In the genomic region with DNA sequence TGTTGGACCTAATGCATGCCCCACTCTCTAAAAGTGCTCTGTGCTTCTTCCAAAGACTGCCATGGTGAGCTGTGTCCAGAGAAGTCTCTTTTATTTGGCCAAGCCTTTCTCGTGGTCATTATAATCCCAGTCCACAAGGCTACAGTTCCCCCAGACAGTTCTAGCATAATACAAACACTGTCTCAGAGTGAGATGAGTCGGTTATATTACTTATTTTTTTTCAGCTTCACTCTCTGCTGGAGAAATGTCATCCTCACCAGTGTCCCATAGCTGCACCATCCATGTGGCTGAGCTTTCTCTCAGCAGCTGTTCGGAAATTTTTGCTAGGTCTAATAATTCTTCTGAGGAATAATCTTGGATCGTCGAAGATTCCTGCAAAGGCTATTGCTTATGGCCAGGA, we compare ENCODE assay signal across 21 cellular contexts. TPM values are rescaled to one million over a fixed set of nuclear protein-coding genes. Genes with fewer than 3 reads are reported as not detected.
DNase-seq lines count a peak whose midpoint lies in the region; ATAC-seq, FAIRE-seq and TF ChIP-seq lines count a peak whose summit lies in the region.
"Had no signal": no experiment of that assay in that cellular context is flagged by ENCODE, and none has a peak within 500 bp of the region (broad histone marks: within the 10 kb centered on the region; RNA-seq: fewer than 3 reads in every experiment).

No MANE protein-coding gene starts in this region.

- H2AFZ ChIP-seq in astrocyte (ENCODE audit: low read depth, low read length) (no peak overlapping the region), HepG2 (ENCODE audit: low read length) (peak overlapping the region; percentile 48)

- ATAC-seq in A549 (peak; percentile 72 to 74; a peak in 5 of 6 replicates), HepG2 (peak; percentile 61), GM19395 (IDR thresholded peaks at IDR 0.05; ENCODE audit: unreplicated experiment) (no peak)
- no peak for ATAC-seq in activated naive CD4-positive, alpha-beta T cell treated with anti-CD3 and anti-CD28 coated beads, Interleukin-2, amount 50 U/mL, for 72 hours

- H3K4me3 ChIP-seq in A549 (no peak overlapping the region), astrocyte (ENCODE audit: insufficient read depth, low read depth, low read length) (no peak overlapping the region), HepG2 (replicated peaks in 1 of 3; ENCODE audit: insufficient read depth in 1 of 3, low read depth in 2 of 3, low read length in 3 of 3) (peak overlapping the region in 2 of 3 experiments; percentile 42 to 44; a peak in 1 of 6 replicates)
- H3K4me3 ChIP-seq: breast epithelium, esophagus squamous epithelium, right lobe of liver, SK-N-MC had no signal

- no peak for TF ChIP-seq RAD21 in A549 (conservative IDR thresholded peaks at IDR 0.05 in 1 of 2, IDR thresholded peaks at IDR 0.05 in 1 of 2)
- TF ChIP-seq RAD21 in HepG2 (CRISPR knock-in tag; IDR thresholded peaks at IDR 0.05): no peak

- no peak overlapping the region for H3K9ac ChIP-seq in astrocyte (ENCODE audit: low read length)
- no peak overlapping the region for H3K9ac ChIP-seq in HepG2 (ENCODE audit: insufficient read depth, low read depth, low read length)

- peaks cover 13% of the 10 kb centered on the region for H3K4me1 Mint-ChIP-seq in astrocyte (ENCODE audit: low read depth, unreplicated experiment)
- H3K4me1 Mint-ChIP-seq: activated CD4-positive, alpha-beta T cell treated with anti-CD3 and anti-CD28 coated beads, Interleukin-2, amount 10 ng/mL, durations not matched to agents 24 days and 14 days; activated naive CD4-positive, alpha-beta T cell treated with anti-CD3 and anti-CD28 coated beads, Interleukin-2, amount 50 U/mL, for 24 hours had no signal

- TF ChIP-seq POLR2A in A549 (IDR thresholded peaks at IDR 0.05; ENCODE audit: low read length): no peak
- TF ChIP-seq POLR2A in H54 (IDR thresholded peaks at IDR 0.05; ENCODE audit: low read depth, low read length): no peak
- no peak for TF ChIP-seq POLR2A in HepG2 (IDR thresholded peaks at IDR 0.05; ENCODE audit: insufficient read depth in 1 of 2, low read depth in 2 of 2, low read length in 2 of 2)

- H3K9me3 Mint-ChIP-seq in astrocyte (ENCODE audit: unreplicated experiment): no peaks in the 10 kb centered on the region
- no peaks in the 10 kb centered on the region for H3K9me3 Mint-ChIP-seq in activated naive CD4-positive, alpha-beta T cell treated with anti-CD3 and anti-CD28 coated beads, Interleukin-2, amount 50 U/mL, for 72 hours
- H3K9me3 Mint-ChIP-seq: activated CD4-positive, alpha-beta T cell treated with anti-CD3 and anti-CD28 coated beads, Interleukin-2, amount 10 ng/mL, durations not matched to agents 24 days and 14 days; activated naive CD4-positive, alpha-beta T cell treated with anti-CD3 and anti-CD28 coated beads, Interleukin-2, amount 50 U/mL, for 24 hours had no signal

- no peak for TF ChIP-seq CTCF in A549 (IDR thresholded peaks at IDR 0.05)
- TF ChIP-seq CTCF in astrocyte (IDR thresholded peaks at IDR 0.05; ENCODE audit: insufficient read depth, low read depth, low read length): no peak
- no peak for TF ChIP-seq CTCF in HepG2 (CRISPR knock-in tag; IDR thresholded peaks at IDR 0.05)

- H4K20me1 ChIP-seq in astrocyte (ENCODE audit: insufficient read depth, low read length) (no peaks in the 10 kb centered on the region), HepG2 (ENCODE audit: insufficient read depth, low read length) (no peaks in the 10 kb centered on the region)

- H3K4me3 Mint-ChIP-seq in astrocyte (ENCODE audit: unreplicated experiment): no peak overlapping the region
- H3K4me3 Mint-ChIP-seq: activated CD4-positive, alpha-beta T cell treated with anti-CD3 and anti-CD28 coated beads, Interleukin-2, amount 10 ng/mL, durations not matched to agents 24 days and 14 days; activated naive CD4-positive, alpha-beta T cell treated with anti-CD3 and anti-CD28 coated beads, Interleukin-2, amount 50 U/mL, for 24 hours had no signal

- POLR2A ChIA-PET in A549 (lab: Yijun Ruan, JAX): no interaction called here
- POLR2A ChIA-PET in HepG2 (lab: Yijun Ruan, JAX): interaction anchor here (1.2 kb wide), 1 partner anchor 9 kb away, joined by 4 read pairs; no protein-coding TSS in a partner anchor

- H3K4me2 ChIP-seq in A549 (peak overlapping the region; percentile 55), astrocyte (ENCODE audit: low read length) (no peak overlapping the region), HepG2 (ENCODE audit: low read depth, low read length) (peak overlapping the region; percentile 81)

- no peaks in the 10 kb centered on the region for H3K36me3 ChIP-seq in astrocyte (ENCODE audit: insufficient read depth, low read length)
- H3K36me3 ChIP-seq in HepG2 (replicated peaks in 1 of 2; ENCODE audit: control insufficient read depth in 1 of 2, insufficient read depth in 2 of 2, low read length in 2 of 2): no peaks in the 10 kb centered on the region
- H3K36me3 ChIP-seq: breast epithelium, esophagus squamous epithelium, neutrophil, right lobe of liver had no signal

- H3K27ac Mint-ChIP-seq in astrocyte (ENCODE audit: unreplicated experiment): no peak overlapping the region
- H3K27ac Mint-ChIP-seq in activated naive CD4-positive, alpha-beta T cell treated with anti-CD3 and anti-CD28 coated beads, Interleukin-2, amount 50 U/mL, for 72 hours: no peak overlapping the region
- H3K27ac Mint-ChIP-seq: activated CD4-positive, alpha-beta T cell treated with anti-CD3 and anti-CD28 coated beads, Interleukin-2, amount 10 ng/mL, durations not matched to agents 24 days and 14 days; activated naive CD4-positive, alpha-beta T cell treated with anti-CD3 and anti-CD28 coated beads, Interleukin-2, amount 50 U/mL, for 24 hours had no signal

- in situ Hi-C loops in HepG2 (cut with HindIII; ENCODE audit: extremely low pct_ligation_motif_present, low pct_unique_long_range_greater_than_20kb): no loop called here

- BruUV-seq in HepG2 (replicated peaks; lab: Mats Ljungman, UMichigan): no TSS peak

- H3K27ac ChIP-seq in A549 (peak overlapping the region in 1 of 2 experiments; percentile 67; a peak in 2 of 6 replicates), astrocyte (ENCODE audit: low read depth, low read length) (no peak overlapping the region), HepG2 (ENCODE audit: extremely low read length, insufficient read depth, low read length) (no peak overlapping the region)
- H3K27ac ChIP-seq: breast epithelium, neutrophil, SK-N-MC had no signal

- CTCF ChIA-PET in A549 (lab: Yijun Ruan, JAX) (interaction anchor here (0.7 to 1.7 kb wide), 5 partner anchors 9 to 472 kb away, joined by 3 to 9 read pairs (median 3); no protein-coding TSS in a partner anchor), HepG2 (lab: Yijun Ruan, JAX; ENCODE audit: low intra/inter-chr PET ratio, low total read pairs) (no interaction called here)

- H3K9me3 ChIP-seq in A549 (no peaks in the 10 kb centered on the region), astrocyte (ENCODE audit: insufficient read depth, low read depth, low read length) (no peaks in the 10 kb centered on the region), HepG2 (ENCODE audit: low read length) (no peaks in the 10 kb centered on the region)
- H3K9me3 ChIP-seq: breast epithelium, esophagus squamous epithelium, neutrophil, right lobe of liver had no signal

- H3K36me3 Mint-ChIP-seq in astrocyte (ENCODE audit: low read depth, unreplicated experiment): no peaks in the 10 kb centered on the region
- H3K36me3 Mint-ChIP-seq in activated naive CD4-positive, alpha-beta T cell treated with anti-CD3 and anti-CD28 coated beads, Interleukin-2, amount 50 U/mL, for 72 hours: no peaks in the 10 kb centered on the region
- H3K36me3 Mint-ChIP-seq: activated naive CD4-positive, alpha-beta T cell treated with anti-CD3 and anti-CD28 coated beads, Interleukin-2, amount 50 U/mL, for 24 hours had no signal

- 67% methylated on average over 5 of the region's 5 CpGs for WGBS in A549 (ENCODE audit: missing lambda C conversion rate)
- WGBS in HepG2 (ENCODE audit: low lambda C conversion rate): 18% methylated on average over 5 of the region's 5 CpGs

- intact Hi-C loops in HepG2 (cut with micrococcal nuclease; ENCODE audit: unreplicated experiment) (loop anchor here (2.0 to 10.0 kb wide), 2 partner anchors 15 to 137 kb away; a partner anchor contains a TSS), head of caudate nucleus (cut with DNase I) (no loop called here)

- H3K79me2 ChIP-seq in astrocyte (ENCODE audit: insufficient read depth, low read length) (no peaks in the 10 kb centered on the region), HepG2 (ENCODE audit: insufficient read depth, low read length) (no peaks in the 10 kb centered on the region)

- FAIRE-seq in A549 (lab: Jason Lieb, UNC) (no peak), H54 (lab: Jason Lieb, UNC) (peak; percentile 67), astrocyte (lab: Jason Lieb, UNC) (no peak), HepG2 (lab: Jason Lieb, UNC) (no peak)
- FAIRE-seq: keratinocyte, urothelium cell line had no signal

- no peaks in the 10 kb centered on the region for H3K27me3 Mint-ChIP-seq in astrocyte (ENCODE audit: low read depth, unreplicated experiment)
- H3K27me3 Mint-ChIP-seq: activated CD4-positive, alpha-beta T cell treated with anti-CD3 and anti-CD28 coated beads, Interleukin-2, amount 10 ng/mL, durations not matched to agents 24 days and 14 days; activated naive CD4-positive, alpha-beta T cell treated with anti-CD3 and anti-CD28 coated beads, Interleukin-2, amount 50 U/mL, for 24 hours had no signal

- DNase-seq in A549 (ENCODE audit: low read depth in 1 of 2, low spot score in 1 of 2): no peak
- DNase-seq in H54 (ENCODE audit: insufficient read length, low spot score): peak; percentile 29
- DNase-seq in astrocyte (ENCODE audit: low read depth): peak; percentile 15
- DNase-seq in HepG2 (ENCODE audit: low spot score): no peak
- no peak for DNase-seq in activated naive CD4-positive, alpha-beta T cell treated with anti-CD3 and anti-CD28 coated beads, Interleukin-2, amount 50 U/mL, for 72 hours (ENCODE audit: low spot score in 2 of 2)
- DNase-seq in DMS79 treated with DMSO at 0.1 percent for 48 hours (lab: John Stamatoyannopoulos, UW): no peak
- no peak for DNase-seq in head of caudate nucleus
- DNase-seq: activated CD4-positive, alpha-beta T cell treated with anti-CD3 and anti-CD28 coated beads, Interleukin-2, amount 10 ng/mL, durations not matched to agents 24 days and 14 days; esophagus squamous epithelium; NCI-H1048; NCI-H2081 treated with DMSO at 0.1 percent for 48 hours; NCI-H526; right lobe of liver; stimulated activated CD4-positive, alpha-beta T cell treated with anti-CD3 and anti-CD28 coated beads, Interleukin-1b, Interleukin-23, amount 100 ng/mL, for 48 hours had no signal

- TF ChIP-seq EP300 in A549 (IDR thresholded peaks at IDR 0.05) (no peak), HepG2 (IDR thresholded peaks at IDR 0.05; ENCODE audit: low read depth in 2 of 2, low read length in 2 of 2) (no peak), HepG2 (CRISPR knock-in tag; IDR thresholded peaks at IDR 0.05; ENCODE audit: borderline replicate concordance) (no peak)

- H3K27me3 ChIP-seq in astrocyte (ENCODE audit: insufficient read depth, low read length) (no peaks in the 10 kb centered on the region), HepG2 (ENCODE audit: control insufficient read depth in 1 of 2, insufficient read depth in 2 of 2, low read length in 2 of 2) (no peaks in the 10 kb centered on the region)
- H3K27me3 ChIP-seq: breast epithelium, esophagus squamous epithelium, right lobe of liver had no signal

- peaks cover 29% of the 10 kb centered on the region for H3K4me1 ChIP-seq in A549
- H3K4me1 ChIP-seq in astrocyte (ENCODE audit: insufficient read depth, low read length): peaks cover 17% of the 10 kb centered on the region
- H3K4me1 ChIP-seq in HepG2 (ENCODE audit: insufficient read depth, low read length): peaks cover 37% of the 10 kb centered on the region
- H3K4me1 ChIP-seq: breast epithelium had no signal

RNA-seq across cellular contexts. Expression of a gene that starts 14.7 kb away (rescaled TPM):
- polyA plus RNA-seq in A549 (2011; rRNA removed) (14.0 and 19.6 TPM in 2 replicates), A549 (2017; fragmentation: RNase III; extraction: RNeasy Plus Mini Kit Qiagen cat#74134 plus additional on column Dnase treatment) (8.3 to 9.4 TPM (median 8.3 TPM) in 3 replicates), HepG2 (2011; rRNA removed) (7.8 and 9.9 TPM in 2 replicates)
- 4.2 and 5.3 TPM in 2 replicates for polyA plus RNA-seq in A549 (2012; cell fraction: cytosol; rRNA removed)
- polyA plus RNA-seq in A549 (2012; cell fraction: nucleus; rRNA removed): 10.2 and 19.7 TPM in 2 replicates
- polyA minus RNA-seq in A549 (2011; rRNA and poly(A)+ RNA removed): 21.0 and 30.1 TPM in 2 replicates
- total RNA-seq in astrocyte (17.6 and 20.5 TPM in 2 replicates), HepG2 (2016; rRNA removed; fragmentation: Illumina TruSeq; extraction: Trizol) (13.9 and 15.5 TPM in 2 replicates)
- 42.6 and 46.8 TPM in 2 replicates for total RNA-seq in HepG2 (2016; cell fraction: cytosol; rRNA removed; fragmentation: Illumina TruSeq; extraction: Trizol; ENCODE audit: low read depth)
- total RNA-seq in HepG2 (2016; cell fraction: insoluble cytoplasmic fraction; rRNA removed; fragmentation: Illumina TruSeq; extraction: Trizol): 11.2 and 13.5 TPM in 2 replicates
- total RNA-seq in HepG2 (2016; cell fraction: membrane; rRNA removed; fragmentation: Illumina TruSeq; extraction: Trizol): 15.6 and 17.9 TPM in 2 replicates
- total RNA-seq in HepG2 (2016; cell fraction: nucleus; rRNA removed; fragmentation: Illumina TruSeq; extraction: Trizol): 17.7 and 19.1 TPM in 2 replicates
- polyA plus RNA-seq in HepG2 (2011; cell fraction: cytosol; rRNA removed): 2.4 and 3.5 TPM in 2 replicates
- 11.1 and 15.8 TPM in 2 replicates for polyA plus RNA-seq in HepG2 (2011; cell fraction: nucleus; rRNA removed)
- polyA plus RNA-seq in HepG2 (2012): 5.6 and 8.4 TPM in 2 replicates
- 4.3 and 4.4 TPM in 2 replicates for polyA plus RNA-seq in HepG2 (2016; cell fraction: cytosol; fragmentation: Illumina TruSeq; extraction: Trizol; ENCODE audit: low read depth)
- 8.9 and 9.4 TPM in 2 replicates for polyA plus RNA-seq in HepG2 (2016; cell fraction: insoluble cytoplasmic fraction; fragmentation: Illumina TruSeq; extraction: Trizol; ENCODE audit: low read depth)
- polyA plus RNA-seq in HepG2 (2016; cell fraction: membrane; fragmentation: Illumina TruSeq; extraction: Trizol; ENCODE audit: low read depth): 7.3 TPM in 2 replicates
- polyA plus RNA-seq in HepG2 (2016; cell fraction: nucleus; fragmentation: Illumina TruSeq; extraction: Trizol; ENCODE audit: insufficient read depth, low read depth): 35.4 and 42.3 TPM in 2 replicates
- 12.3 and 16.9 TPM in 2 replicates for polyA minus RNA-seq in HepG2 (2011; rRNA and poly(A)+ RNA removed; ENCODE audit: low replicate concordance)
- polyA minus RNA-seq in HepG2 (2011; cell fraction: cytosol; rRNA and poly(A)+ RNA removed): 6.4 and 9.0 TPM in 2 replicates
- 9.4 and 17.0 TPM in 2 replicates for polyA minus RNA-seq in HepG2 (2011; cell fraction: nucleus; rRNA and poly(A)+ RNA removed)
- total RNA-seq in activated naive CD4-positive, alpha-beta T cell treated with anti-CD3 and anti-CD28 coated beads, Interleukin-2, amount 50 U/mL, for 72 hours: 10 to 100 TPM; 14.4 to 20.0 TPM

RNA-seq across cellular contexts. Expression of a gene that starts 18.1 kb away (rescaled TPM):
- polyA plus RNA-seq in A549 (2011; rRNA removed) (1.7 and 1.8 TPM in 2 replicates), A549 (2017; fragmentation: RNase III; extraction: RNeasy Plus Mini Kit Qiagen cat#74134 plus additional on column Dnase treatment) (0.45 to 0.49 TPM (median 0.45 TPM) in 3 replicates), HepG2 (2011; rRNA removed) (4.7 and 6.9 TPM in 2 replicates)
- 0.25 and 0.34 TPM in 2 replicates for polyA plus RNA-seq in A549 (2012; cell fraction: cytosol; rRNA removed)
- polyA plus RNA-seq in A549 (2012; cell fraction: nucleus; rRNA removed): 0.30 and 0.43 TPM in 2 replicates
- polyA minus RNA-seq in A549 (2011; rRNA and poly(A)+ RNA removed): 4.5 and 5.4 TPM in 2 replicates
- total RNA-seq in astrocyte (6.2 and 7.1 TPM in 2 replicates), HepG2 (2016; rRNA removed; fragmentation: Illumina TruSeq; extraction: Trizol) (7.3 and 10.6 TPM in 2 replicates)
- total RNA-seq in HepG2 (2016; cell fraction: cytosol; rRNA removed; fragmentation: Illumina TruSeq; extraction: Trizol; ENCODE audit: low read depth): 3.8 and 4.4 TPM in 2 replicates
- total RNA-seq in HepG2 (2016; cell fraction: insoluble cytoplasmic fraction; rRNA removed; fragmentation: Illumina TruSeq; extraction: Trizol): 7.1 and 9.6 TPM in 2 replicates
- 8.1 and 9.5 TPM in 2 replicates for total RNA-seq in HepG2 (2016; cell fraction: membrane; rRNA removed; fragmentation: Illumina TruSeq; extraction: Trizol)
- 9.9 and 12.1 TPM in 2 replicates for total RNA-seq in HepG2 (2016; cell fraction: nucleus; rRNA removed; fragmentation: Illumina TruSeq; extraction: Trizol)
- polyA plus RNA-seq in HepG2 (2011; cell fraction: cytosol; rRNA removed): 2.9 and 3.5 TPM in 2 replicates
- polyA plus RNA-seq in HepG2 (2011; cell fraction: nucleus; rRNA removed): 4.1 and 4.6 TPM in 2 replicates
- polyA plus RNA-seq in HepG2 (2012): 4.5 and 7.0 TPM in 2 replicates
- polyA plus RNA-seq in HepG2 (2016; cell fraction: cytosol; fragmentation: Illumina TruSeq; extraction: Trizol; ENCODE audit: low read depth): 0.29 and 0.33 TPM in 2 replicates
- 6.2 and 6.4 TPM in 2 replicates for polyA plus RNA-seq in HepG2 (2016; cell fraction: insoluble cytoplasmic fraction; fragmentation: Illumina TruSeq; extraction: Trizol; ENCODE audit: low read depth)
- 1.1 and 1.2 TPM in 2 replicates for polyA plus RNA-seq in HepG2 (2016; cell fraction: membrane; fragmentation: Illumina TruSeq; extraction: Trizol; ENCODE audit: low read depth)
- polyA plus RNA-seq in HepG2 (2016; cell fraction: nucleus; fragmentation: Illumina TruSeq; extraction: Trizol; ENCODE audit: insufficient read depth, low read depth): 5.5 and 5.9 TPM in 2 replicates
- 0.07 and 21.8 TPM in 2 replicates for polyA minus RNA-seq in HepG2 (2011; rRNA and poly(A)+ RNA removed; ENCODE audit: low replicate concordance)
- 18.3 and 21.8 TPM in 2 replicates for polyA minus RNA-seq in HepG2 (2011; cell fraction: cytosol; rRNA and poly(A)+ RNA removed)
- polyA minus RNA-seq in HepG2 (2011; cell fraction: nucleus; rRNA and poly(A)+ RNA removed): 44.1 and 46.4 TPM in 2 replicates
- total RNA-seq in activated naive CD4-positive, alpha-beta T cell treated with anti-CD3 and anti-CD28 coated beads, Interleukin-2, amount 50 U/mL, for 72 hours: 1 to 10 TPM in 1 of 2 donors, under 1 TPM in 1; 0.82 to 1.6 TPM

Comparison
In these comparisons a context has a peak if more than half of its experiments do, and no peak if none do; other contexts are left out.
1. ATAC-seq: peak in A549 (2 of 2) and HepG2 (single experiment); none in GM19395 (single experiment) and activated naive CD4-positive, alpha-beta T cell treated with anti-CD3 and anti-CD28 coated beads, Interleukin-2, amount 50 U/mL, for 72 hours (0 of 2).
2. DNase-seq: peak in H54 (single experiment) and astrocyte (single experiment); none in A549 (0 of 2), HepG2 (single experiment), activated naive CD4-positive, alpha-beta T cell treated with anti-CD3 and anti-CD28 coated beads, Interleukin-2, amount 50 U/mL, for 72 hours (0 of 2), DMS79 treated with DMSO at 0.1 percent for 48 hours (single experiment) and head of caudate nucleus (0 of 42).
3. H3K4me3 ChIP-seq: peak in HepG2 (2 of 3); none in A549 (single experiment) and astrocyte (single experiment).